Comparison of ENCODE assay signal across 8 cellular contexts in genomic region chr11:86919557-86920210, GRCh38. TPM values are rescaled to one million over a fixed set of nuclear protein-coding genes. Genes with fewer than 3 reads are reported as not detected.
DNase-seq lines count a peak whose midpoint lies in the region; ATAC-seq, FAIRE-seq and TF ChIP-seq lines count a peak whose summit lies in the region.

No MANE protein-coding gene starts in this region.

- no peak overlapping the region for H3K4me3 Mint-ChIP-seq in activated naive CD8-positive, alpha-beta T cell treated with anti-CD3 and anti-CD28 coated beads, Interleukin-2, amount 50 U/mL, for 24 hours

- H4K20me1 ChIP-seq in PC-3 (ENCODE audit: low read length): no peaks in the 10 kb centered on the region

- POLR2A ChIA-PET in PC-3 (lab: Charles Lee; ENCODE audit: unreplicated experiment): interaction anchor here (1.0 kb wide), 1 partner anchor 12 kb away, joined by 3 read pairs; no protein-coding TSS in a partner anchor

- 66 to 76% methylated on average over 7 of the region's 7 CpGs for WGBS in lung, 2 donors

- H3K27me3 ChIP-seq in PC-3 (ENCODE audit: low read length) (no peaks in the 10 kb centered on the region), lung (ENCODE audit: control insufficient read depth, insufficient read depth) (no peaks in the 10 kb centered on the region)

- no peaks in the 10 kb centered on the region for H3K36me3 Mint-ChIP-seq in activated naive CD8-positive, alpha-beta T cell treated with anti-CD3 and anti-CD28 coated beads, Interleukin-2, amount 50 U/mL, for 24 hours (ENCODE audit: low read depth)

- no peaks in the 10 kb centered on the region for H3K9me3 ChIP-seq in PC-3 (ENCODE audit: low read length)
- H3K9me3 ChIP-seq in lung (ENCODE audit: control insufficient read depth in 2 of 2, insufficient read depth in 1 of 2, low read length in 1 of 2): no peaks in the 10 kb centered on the region

- no peaks in the 10 kb centered on the region for H3K9me2 ChIP-seq in PC-3 (replicated peaks; ENCODE audit: low read length)

- H2AFZ ChIP-seq in PC-3 (ENCODE audit: low read length): peak overlapping the region; percentile 61

- H3K4me3 ChIP-seq in HFF-Myc (replicated peaks; ENCODE audit: low read depth, low read length): no peak overlapping the region
- no peak overlapping the region for H3K4me3 ChIP-seq in PC-3 (ENCODE audit: low read length)
- H3K4me3 ChIP-seq in lung: no peak overlapping the region

- intact Hi-C loops in PC-3 (cut with micrococcal nuclease): loop anchor here (1.0 to 10.0 kb wide), 5 partner anchors 49 to 1325 kb away; partner anchors contain the start of genes CCDC83, DLG2 and TMEM126B

- H3K27me3 Mint-ChIP-seq in activated naive CD8-positive, alpha-beta T cell treated with anti-CD3 and anti-CD28 coated beads, Interleukin-2, amount 50 U/mL, for 24 hours: peaks cover 6% of the 10 kb centered on the region

- H3K4me2 ChIP-seq in PC-3 (ENCODE audit: low read length): peak overlapping the region; percentile 14; the same call in 1 of the 2 replicates

- peak; percentile 48 for ATAC-seq in PC-3
- ATAC-seq in lung (ENCODE audit: insufficient read depth, low FRiP score): peak; percentile 63
- ATAC-seq in GM21381 (IDR thresholded peaks at IDR 0.05; ENCODE audit: unreplicated experiment): no peak
- ATAC-seq in activated naive CD8-positive, alpha-beta T cell treated with anti-CD3 and anti-CD28 coated beads, Interleukin-2, amount 50 U/mL, for 24 hours: no peak

- FAIRE-seq in G401.6 (lab: Jason Lieb, UNC): peak; percentile 64

- H3F3A ChIP-seq in PC-3 (ENCODE audit: low read length, unreplicated experiment): peaks cover 3% of the 10 kb centered on the region

- peak; percentile 69 for DNase-seq in HFF-Myc (ENCODE audit: extremely low read depth, low read depth)
- DNase-seq in PC-3: peak; percentile 88
- peak; percentile 50 to 79 for DNase-seq in dermis microvascular lymphatic vessel endothelial cell (ENCODE audit: low read depth in 2 of 2)
- no peak for DNase-seq in lung (ENCODE audit: low spot score)
- DNase-seq in activated naive CD8-positive, alpha-beta T cell treated with anti-CD3 and anti-CD28 coated beads, Interleukin-2, amount 50 U/mL, for 24 hours: no peak
- DNase-seq in middle frontal gyrus (ENCODE audit: extremely low spot score, low spot score): no peak

- no peaks in the 10 kb centered on the region for H3K79me2 ChIP-seq in PC-3 (ENCODE audit: low read length)

- H3K4me1 Mint-ChIP-seq in activated naive CD8-positive, alpha-beta T cell treated with anti-CD3 and anti-CD28 coated beads, Interleukin-2, amount 50 U/mL, for 24 hours: no peaks in the 10 kb centered on the region

- CTCF ChIA-PET in PC-3 (lab: Charles Lee): no interaction called here

- no peak overlapping the region for H3K27ac Mint-ChIP-seq in activated naive CD8-positive, alpha-beta T cell treated with anti-CD3 and anti-CD28 coated beads, Interleukin-2, amount 50 U/mL, for 24 hours

- H3K9me3 Mint-ChIP-seq in activated naive CD8-positive, alpha-beta T cell treated with anti-CD3 and anti-CD28 coated beads, Interleukin-2, amount 50 U/mL, for 24 hours: no peaks in the 10 kb centered on the region

- no TSS peak for BruUV-seq in PC-3 (replicated peaks; lab: Mats Ljungman, UMichigan)

- H3K36me3 ChIP-seq in PC-3 (ENCODE audit: low read depth, low read length): no peaks in the 10 kb centered on the region
- no peaks in the 10 kb centered on the region for H3K36me3 ChIP-seq in lung (ENCODE audit: control insufficient read depth in 2 of 2, insufficient read depth in 2 of 2, low read length in 2 of 2)

- H3K27ac ChIP-seq in PC-3 (ENCODE audit: low read length) (peak overlapping the region; percentile 29), lung (ENCODE audit: low read depth in 1 of 2, low read length in 1 of 2) (peak overlapping the region in 1 of 2 donors; percentile 17)

- H3K9ac ChIP-seq in PC-3 (ENCODE audit: low read length): peak overlapping the region; percentile 14; the same call in 1 of the 2 replicates

- H3K4me1 ChIP-seq in PC-3 (ENCODE audit: insufficient read depth, low read length) (peaks cover 35% of the 10 kb centered on the region), lung (ENCODE audit: control insufficient read depth in 2 of 2, insufficient read depth in 2 of 2, low read length in 2 of 2) (peaks cover 1 to 4% of the 10 kb centered on the region in 2 donors)

- TF ChIP-seq CTCF in HFF-Myc (IDR thresholded peaks at IDR 0.05; ENCODE audit: low read depth, low read length, missing control alignments) (peak; percentile 68), PC-3 (conservative IDR thresholded peaks at IDR 0.05; ENCODE audit: low read depth, low read length) (peak; percentile 94), lung (IDR thresholded peaks at IDR 0.05; ENCODE audit: control extremely low read depth, extremely low read depth) (peak; percentile 36)

RNA-seq across cellular contexts. Expression of gene FZD4, which starts 35.5 kb away (rescaled TPM):
- total RNA-seq in PC-3 (2014; rRNA removed) (17.3 and 17.7 TPM in 2 replicates), dermis microvascular lymphatic vessel endothelial cell (143 and 147 TPM in 2 replicates), lung (10 to 100 TPM; 24.3 to 40.0 TPM)
- polyA plus RNA-seq in lung: 10 to 100 TPM; 12.0 to 17.4 TPM

Comparison
In these comparisons a context has a peak if more than half of its experiments do, and no peak if none do; other contexts are left out.
1. DNase-seq: peak in HFF-Myc (single experiment), PC-3 (single experiment) and dermis microvascular lymphatic vessel endothelial cell (2 of 2); none in lung (single experiment), activated naive CD8-positive, alpha-beta T cell treated with anti-CD3 and anti-CD28 coated beads, Interleukin-2, amount 50 U/mL, for 24 hours (single experiment) and middle frontal gyrus (single experiment).
2. CTCF ChIP-seq: peak in every context shown above with its lines; median percentile 94 in PC-3; 68 in HFF-Myc; 36 in lung.
3. ATAC-seq: peak in PC-3 (single experiment) and lung (single experiment); none in GM21381 (single experiment) and activated naive CD8-positive, alpha-beta T cell treated with anti-CD3 and anti-CD28 coated beads, Interleukin-2, amount 50 U/mL, for 24 hours (single experiment).